8 cellular contexts compared by ENCODE assay signal in the genomic region with DNA sequence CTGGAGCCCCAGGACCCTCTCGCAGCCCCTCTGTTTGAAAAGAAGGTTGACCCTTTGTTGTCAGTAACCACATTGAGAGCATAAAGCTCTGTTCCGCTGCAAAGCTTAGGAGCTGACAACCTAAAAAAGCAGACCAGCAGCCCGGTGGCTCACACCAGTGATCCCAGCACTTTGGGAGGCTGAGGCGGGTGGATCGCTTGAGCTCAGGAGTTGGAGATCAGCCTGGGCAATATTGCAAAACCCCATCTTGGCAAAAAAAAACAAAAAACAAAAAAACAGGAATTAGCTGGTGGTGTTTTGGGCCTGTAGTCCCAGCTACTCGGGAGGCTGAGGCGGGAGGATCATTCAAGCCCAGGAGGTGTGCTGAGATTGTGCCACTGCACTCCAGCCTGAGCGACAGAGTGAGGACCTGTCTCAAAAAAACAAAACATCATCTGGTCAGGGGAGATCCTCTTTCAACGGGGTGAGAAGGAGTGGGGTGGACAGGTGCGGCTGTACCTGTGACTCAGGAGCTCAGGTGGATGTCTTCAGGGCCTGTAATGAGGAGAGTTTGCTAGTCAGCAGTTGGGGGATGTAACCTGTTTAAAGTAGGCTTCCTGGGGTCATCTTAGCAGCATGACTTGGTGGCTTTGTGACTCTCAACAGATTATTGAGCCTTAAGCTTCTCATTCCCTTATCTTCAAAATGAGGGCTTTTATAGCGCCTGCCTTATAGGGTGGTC. TPM values are rescaled to one million over a fixed set of nuclear protein-coding genes. Genes with fewer than 3 reads are reported as not detected.
A peak's percentile ranks its signal among the peaks of the same experiment; 100 is the strongest.
DNase-seq lines count a peak whose midpoint lies in the region; ATAC-seq and TF ChIP-seq lines count a peak whose summit lies in the region.

No MANE protein-coding gene starts in this region.

- no peaks in the 10 kb centered on the region for H4K20me1 ChIP-seq in PC-3 (ENCODE audit: low read length)

- no peak overlapping the region for H3K9ac ChIP-seq in PC-3 (ENCODE audit: low read length)
- no peak overlapping the region for H3K9ac ChIP-seq in parathyroid adenoma

- H2AFZ ChIP-seq in PC-3 (ENCODE audit: low read length) (0 out of 2 replicates have a peak overlapping the region, but pooled peaks have one; percentile 34), parathyroid adenoma (peak overlapping the region; percentile 41)

- BruUV-seq in PC-3 (replicated peaks; lab: Mats Ljungman, UMichigan), result no TSS peak

- intact Hi-C loops in PC-3 (cut with micrococcal nuclease), result no loop called here
- intact Hi-C loops in esophagus squamous epithelium (cut with DNase I), result no loop called here
- intact Hi-C loops in adrenal gland (cut with DNase I), result no loop called here

- WGBS in esophagus squamous epithelium, 2 donors, result 68 to 80% methylated on average over 10 of the region's 11 CpGs
- WGBS in adrenal gland, 4 donors, result 75 to 84% (median 82%) methylated on average over 10 to 11 of the region's 11 CpGs

- H3K36me3 ChIP-seq in PC-3 (ENCODE audit: low read depth, low read length) (peaks cover 8% of the 10 kb centered on the region), esophagus squamous epithelium (peaks cover 0 to 43% (median 26%) of the 10 kb centered on the region in 3 donors), parathyroid adenoma (ENCODE audit: control insufficient read depth, insufficient read depth, low read length) (no peaks in the 10 kb centered on the region), adrenal gland (replicated peaks in 1 of 2) (peaks cover 0 to 32% of the 10 kb centered on the region in 2 donors)

- TF ChIP-seq CTCF in PC-3 (conservative IDR thresholded peaks at IDR 0.05; ENCODE audit: low read depth, low read length) (no peak), esophagus squamous epithelium (IDR thresholded peaks at IDR 0.05) (no peak), parathyroid adenoma (IDR thresholded peaks at IDR 0.05) (no peak), adrenal gland (IDR thresholded peaks at IDR 0.05) (no peak)

- no peak overlapping the region for H3K27ac ChIP-seq in PC-3 (ENCODE audit: low read length)
- no peak overlapping the region for H3K27ac ChIP-seq in esophagus squamous epithelium
- H3K27ac ChIP-seq in parathyroid adenoma, result no peak overlapping the region
- no peak overlapping the region for H3K27ac ChIP-seq in adrenal gland

- TF ChIP-seq POLR2A in esophagus squamous epithelium (IDR thresholded peaks at IDR 0.05), result no peak
- no peak for TF ChIP-seq POLR2A in adrenal gland (IDR thresholded peaks at IDR 0.05)

- CTCF ChIA-PET in PC-3 (lab: Charles Lee), result no interaction called here

- H3K9me3 ChIP-seq in PC-3 (ENCODE audit: low read length) (no peaks in the 10 kb centered on the region), esophagus squamous epithelium (no peaks in the 10 kb centered on the region), parathyroid adenoma (ENCODE audit: control insufficient read depth, low read length) (no peaks in the 10 kb centered on the region), adrenal gland (replicated peaks in 1 of 3) (no peaks in the 10 kb centered on the region)

- DNase-seq in PC-3 (no peak), esophagus squamous epithelium (lab: John Stamatoyannopoulos, UW) (no peak), putamen (ENCODE audit: low spot score) (no peak), adrenal gland (no peak)
- no peak for DNase-seq in stimulated activated CD4-positive, alpha-beta T cell treated with anti-CD3 and anti-CD28 coated beads, Interleukin-4, amount 100 ng/mL, for 4 hours

- H3K79me2 ChIP-seq in PC-3 (ENCODE audit: low read length) (no peaks in the 10 kb centered on the region), parathyroid adenoma (no peaks in the 10 kb centered on the region)

- no peaks in the 10 kb centered on the region for H3K9me2 ChIP-seq in PC-3 (replicated peaks; ENCODE audit: low read length)

- ATAC-seq in PC-3, result no peak
- no peak for ATAC-seq in GM18868 (IDR thresholded peaks at IDR 0.05; ENCODE audit: unreplicated experiment)

- H3K27me3 ChIP-seq in PC-3 (ENCODE audit: low read length), result no peaks in the 10 kb centered on the region
- H3K27me3 ChIP-seq in esophagus squamous epithelium, result no peaks in the 10 kb centered on the region
- H3K27me3 ChIP-seq in parathyroid adenoma (ENCODE audit: control insufficient read depth, insufficient read depth, low read length), result no peaks in the 10 kb centered on the region
- H3K27me3 ChIP-seq in adrenal gland, result no peaks in the 10 kb centered on the region

- H3K4me3 ChIP-seq in GM08714 (ENCODE audit: low read length) (peak overlapping the region; percentile 10; the same call in 1 of the 2 replicates), PC-3 (ENCODE audit: low read length) (peak overlapping the region; percentile 49; the same call in 1 of the 2 replicates), esophagus squamous epithelium (peak overlapping the region; percentile 27 to 67 (median 45)), parathyroid adenoma (ENCODE audit: low read depth, low read length) (peak overlapping the region; percentile 0), adrenal gland (peak overlapping the region in 1 of 4 donors; percentile 63)

- H3K4me2 ChIP-seq in PC-3 (ENCODE audit: low read length), result peak overlapping the region; percentile 80
- peak overlapping the region; percentile 69 for H3K4me2 ChIP-seq in parathyroid adenoma (ENCODE audit: low read length)

- POLR2A ChIA-PET in PC-3 (lab: Charles Lee; ENCODE audit: unreplicated experiment), result no interaction called here

- no peaks in the 10 kb centered on the region for H3F3A ChIP-seq in PC-3 (ENCODE audit: low read length, unreplicated experiment)

- H3K4me1 ChIP-seq in PC-3 (ENCODE audit: insufficient read depth, low read length) (no peaks in the 10 kb centered on the region), esophagus squamous epithelium (peaks cover 9 to 22% (median 14%) of the 10 kb centered on the region in 3 donors), parathyroid adenoma (peaks cover 10% of the 10 kb centered on the region), adrenal gland (replicated peaks in 1 of 2) (peaks cover 6 to 17% of the 10 kb centered on the region in 2 donors)

RNA-seq across cellular contexts. Expression of a gene that starts 0.7 kb away (rescaled TPM):
- 2.4 and 2.5 TPM in 2 replicates for total RNA-seq in PC-3 (2014; rRNA removed)
- total RNA-seq in esophagus squamous epithelium, result 1 to 10 TPM in 1 of 4 donors, under 1 TPM in 3; 0.11 to 3.8 (median 0.20) TPM
- total RNA-seq in adrenal gland, result 10 to 100 TPM in 1 of 8 donors, 1 to 10 TPM in 7; 2.4 to 14.3 (median 4.6) TPM
- 10 to 100 TPM in 2 of 3 donors, 1 to 10 TPM in 1; 9.1 to 39.7 (median 11.8) TPM for polyA plus RNA-seq in adrenal gland

RNA-seq across cellular contexts. Expression of a gene that starts 27.1 kb away (rescaled TPM):
- total RNA-seq in PC-3 (2014; rRNA removed) (1.5 and 1.9 TPM in 2 replicates), esophagus squamous epithelium (10 to 100 TPM; 10.9 to 47.8 (median 19.5) TPM), adrenal gland (100 to 1,000 TPM in 1 of 8 donors, 10 to 100 TPM in 6, 1 to 10 TPM in 1; 8.5 to 221 (median 52.6) TPM)
- polyA plus RNA-seq in adrenal gland, result 10 to 100 TPM; 42.9 to 61.5 (median 59.8) TPM
